26 cellular contexts compared by ENCODE assay signal in genomic region chr7:85101347-85101746, GRCh38.
"Had no signal": no experiment of that assay in that cellular context is flagged by ENCODE, and none has a peak within 500 bp of the region (broad histone marks: within the 10 kb centered on the region; RNA-seq: fewer than 3 reads in every experiment).

No MANE protein-coding gene starts in this region.

- H3K4me1 ChIP-seq: left lung, lower lobe of right lung, prostate gland, sigmoid colon, upper lobe of right lung had no signal

- H3K4me3 ChIP-seq: left lung, lower lobe of right lung, pancreas, prostate gland, sigmoid colon, spleen, suprapubic skin, thoracic aorta, tibial artery, upper lobe of right lung had no signal

- FAIRE-seq: islet of Langerhans, kidney, pancreas, small intestine, urothelium cell line had no signal

- H3K36me3 ChIP-seq: left lung, lower lobe of right lung, pancreas, prostate gland, sigmoid colon, spleen, suprapubic skin, thoracic aorta, tibial artery, upper lobe of right lung had no signal

- H3K27ac ChIP-seq: left lung, lower lobe of right lung, pancreas, prostate gland, sigmoid colon, suprapubic skin, tibial artery, upper lobe of right lung had no signal

- ATAC-seq: left colon; left lung; lower lobe of right lung; naive thymus-derived CD8-positive, alpha-beta T cell; pancreas; right cardiac atrium; stimulated activated effector memory CD8-positive, alpha-beta T cell treated with anti-CD3 and anti-CD28 coated beads, Interleukin-12 subunit alpha, Interleukin-12 subunit beta, amount 100 ng/mL, for 72 hours; upper lobe of right lung had no signal

- DNase-seq: hippocampal formation; immature natural killer cell; kidney; left colon; left lung; lower lobe of right lung; naive thymus-derived CD8-positive, alpha-beta T cell; nucleus accumbens; pancreas; posterior cingulate gyrus; retina; right cardiac atrium; sigmoid colon; small intestine; spleen; stimulated activated CD4-positive, alpha-beta T cell treated with anti-CD3 and anti-CD28 coated beads, Interleukin-4, amount 100 ng/mL, for 24 hours; stimulated activated naive CD4-positive, alpha-beta T cell; tibial artery; trophoblast cell; upper lobe of right lung had no signal

- H3K9me3 ChIP-seq: left lung, lower lobe of right lung, pancreas, prostate gland, sigmoid colon, suprapubic skin, thoracic aorta, tibial artery, upper lobe of right lung had no signal

- H3K27me3 ChIP-seq: left lung, pancreas, sigmoid colon, spleen, suprapubic skin, tibial artery, upper lobe of right lung had no signal
